20 cellular contexts compared by ENCODE assay signal in the genomic region with DNA sequence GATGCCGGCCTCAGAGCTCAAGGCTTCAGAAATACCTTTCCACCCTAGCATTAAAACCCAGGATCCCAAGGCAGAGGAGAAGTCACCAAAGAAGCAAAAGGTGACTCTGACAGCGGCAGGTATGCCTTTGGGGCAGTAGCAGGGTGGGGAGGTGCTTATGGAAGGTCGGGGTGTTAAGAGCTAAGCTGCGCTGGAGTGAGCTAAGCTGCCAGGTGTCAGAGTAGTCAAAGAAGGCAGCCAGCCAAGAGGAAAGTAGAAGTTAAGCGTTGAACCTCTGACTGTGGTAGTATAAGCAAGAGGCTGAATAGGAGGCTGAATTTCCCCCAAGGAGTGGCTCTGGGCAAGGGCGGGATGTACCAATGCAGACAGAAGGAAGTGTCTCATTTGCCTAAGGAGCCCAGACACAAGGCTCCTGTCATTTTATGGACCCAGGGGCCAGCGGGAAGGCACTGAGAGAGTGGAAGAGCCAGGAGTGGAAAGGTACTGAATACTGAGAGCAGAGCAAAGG. TPM values are rescaled to one million over a fixed set of nuclear protein-coding genes. Genes with fewer than 3 reads are reported as not detected.
A peak's percentile ranks its signal among the peaks of the same experiment; 100 is the strongest.
DNase-seq lines count a peak whose midpoint lies in the region; ATAC-seq and TF ChIP-seq lines count a peak whose summit lies in the region.
"Had no signal": no experiment of that assay in that cellular context is flagged by ENCODE, and none has a peak within 500 bp of the region (broad histone marks: within the 10 kb centered on the region; RNA-seq: fewer than 3 reads in every experiment).

No MANE protein-coding gene starts in this region.

- H3K4me3 ChIP-seq in GM23338, result no peak overlapping the region
- H3K4me3 ChIP-seq: A549, GM23248 had no signal

- no peak overlapping the region for H2AFZ ChIP-seq in GM23338
- H2AFZ ChIP-seq: GM23248 had no signal

- no peaks in the 10 kb centered on the region for H3K79me2 ChIP-seq in GM23338 (replicated peaks; ENCODE audit: insufficient read depth)

- DNase-seq in NCI-H2196 (lab: John Stamatoyannopoulos, UW; ENCODE audit: unreplicated experiment), result peak; percentile 22
- DNase-seq in NCI-H2196 treated with DMSO at 0.1 percent for 48 hours (lab: John Stamatoyannopoulos, UW; ENCODE audit: unreplicated experiment), result no peak
- DNase-seq in RPMI8226, result peak; percentile 54
- no peak for DNase-seq in foreskin keratinocyte
- no peak for DNase-seq in GM23338 (ENCODE audit: low spot score)
- no peak for DNase-seq in left cardiac atrium
- DNase-seq: GM23248, HCEC 1CT, KBM-7, MM.1S, NCI-H1048, NCI-H146, NCI-H2029, NCI-H345, NCI-H774, Right ventricle myocardium superior had no signal

- ATAC-seq in foreskin keratinocyte (peak; percentile 15), GM23338 (no peak), left cardiac atrium (no peak), HG02759 (IDR thresholded peaks at IDR 0.05; ENCODE audit: unreplicated experiment) (no peak)

- H3K36me3 ChIP-seq in GM23338 (ENCODE audit: insufficient read depth), result no peaks in the 10 kb centered on the region

- TF ChIP-seq CTCF in foreskin keratinocyte (conservative IDR thresholded peaks at IDR 0.05) (no peak), GM23338 (conservative IDR thresholded peaks at IDR 0.05; ENCODE audit: low read depth in 2 of 2) (no peak)

- no peaks in the 10 kb centered on the region for H3K9me3 Mint-ChIP-seq in GM23338

- no peaks in the 10 kb centered on the region for H4K20me1 ChIP-seq in GM23338 (replicated peaks; ENCODE audit: insufficient read depth)

- peaks cover 27% of the 10 kb centered on the region for H3K27me3 ChIP-seq in foreskin keratinocyte
- H3K27me3 ChIP-seq in GM23338 (ENCODE audit: insufficient read depth), result no peaks in the 10 kb centered on the region

- peaks cover 5% of the 10 kb centered on the region; the same call in 2 of the 3 replicates for H3K4me1 Mint-ChIP-seq in GM23338
- H3K4me1 Mint-ChIP-seq: B cell, CD14-positive monocyte had no signal

- no peaks in the 10 kb centered on the region for H3K36me3 Mint-ChIP-seq in GM23338 (ENCODE audit: low read depth)
- H3K36me3 Mint-ChIP-seq: CD14-positive monocyte had no signal

- 0 out of 2 replicates have a peak, but pooled peaks cover 4% of the 10 kb centered on the region for H3K9me2 ChIP-seq in GM23338 (ENCODE audit: insufficient read depth)

- H3K4me1 ChIP-seq in foreskin keratinocyte (no peaks in the 10 kb centered on the region), GM23338 (ENCODE audit: insufficient read depth) (0 out of 2 replicates have a peak, but pooled peaks cover 3% of the 10 kb centered on the region)
- H3K4me1 ChIP-seq: A549 had no signal

- H3K4me3 Mint-ChIP-seq in GM23338, result no peak overlapping the region
- H3K4me3 Mint-ChIP-seq: B cell, CD14-positive monocyte had no signal

- no peak overlapping the region for H3K27ac Mint-ChIP-seq in GM23338
- H3K27ac Mint-ChIP-seq: B cell, CD14-positive monocyte had no signal

- H3K27ac ChIP-seq in foreskin keratinocyte (no peak overlapping the region), GM23338 (ENCODE audit: low read depth) (no peak overlapping the region)
- H3K27ac ChIP-seq: A549, GM23248 had no signal

- H3K27me3 Mint-ChIP-seq in GM23338 (ENCODE audit: insufficient read depth, low read depth, poor library complexity), result no peaks in the 10 kb centered on the region
- H3K27me3 Mint-ChIP-seq: B cell had no signal

- H3K4me2 ChIP-seq in GM23338, result no peak overlapping the region
- H3K4me2 ChIP-seq: A549 had no signal

- intact Hi-C loops in left cardiac atrium (cut with DNase I), result no loop called here

- no peaks in the 10 kb centered on the region for H3F3A ChIP-seq in GM23338 (replicated peaks; ENCODE audit: low read depth)

TF ChIP-seq in GM23338, 12 proteins besides CTCF, POLR2A, EP300 and RAD21:
- TF ChIP-seq, protein P1, sequence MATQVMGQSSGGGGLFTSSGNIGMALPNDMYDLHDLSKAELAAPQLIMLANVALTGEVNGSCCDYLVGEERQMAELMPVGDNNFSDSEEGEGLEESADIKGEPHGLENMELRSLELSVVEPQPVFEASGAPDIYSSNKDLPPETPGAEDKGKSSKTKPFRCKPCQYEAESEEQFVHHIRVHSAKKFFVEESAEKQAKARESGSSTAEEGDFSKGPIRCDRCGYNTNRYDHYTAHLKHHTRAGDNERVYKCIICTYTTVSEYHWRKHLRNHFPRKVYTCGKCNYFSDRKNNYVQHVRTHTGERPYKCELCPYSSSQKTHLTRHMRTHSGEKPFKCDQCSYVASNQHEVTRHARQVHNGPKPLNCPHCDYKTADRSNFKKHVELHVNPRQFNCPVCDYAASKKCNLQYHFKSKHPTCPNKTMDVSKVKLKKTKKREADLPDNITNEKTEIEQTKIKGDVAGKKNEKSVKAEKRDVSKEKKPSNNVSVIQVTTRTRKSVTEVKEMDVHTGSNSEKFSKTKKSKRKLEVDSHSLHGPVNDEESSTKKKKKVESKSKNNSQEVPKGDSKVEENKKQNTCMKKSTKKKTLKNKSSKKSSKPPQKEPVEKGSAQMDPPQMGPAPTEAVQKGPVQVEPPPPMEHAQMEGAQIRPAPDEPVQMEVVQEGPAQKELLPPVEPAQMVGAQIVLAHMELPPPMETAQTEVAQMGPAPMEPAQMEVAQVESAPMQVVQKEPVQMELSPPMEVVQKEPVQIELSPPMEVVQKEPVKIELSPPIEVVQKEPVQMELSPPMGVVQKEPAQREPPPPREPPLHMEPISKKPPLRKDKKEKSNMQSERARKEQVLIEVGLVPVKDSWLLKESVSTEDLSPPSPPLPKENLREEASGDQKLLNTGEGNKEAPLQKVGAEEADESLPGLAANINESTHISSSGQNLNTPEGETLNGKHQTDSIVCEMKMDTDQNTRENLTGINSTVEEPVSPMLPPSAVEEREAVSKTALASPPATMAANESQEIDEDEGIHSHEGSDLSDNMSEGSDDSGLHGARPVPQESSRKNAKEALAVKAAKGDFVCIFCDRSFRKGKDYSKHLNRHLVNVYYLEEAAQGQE (IDR thresholded peaks at IDR 0.05; ENCODE audit: unreplicated experiment), result no peak

RNA-seq across cellular contexts. Expression of a gene that starts 29.2 kb away (rescaled TPM):
- total RNA-seq in foreskin keratinocyte (51.0 and 53.6 TPM in 2 replicates), left cardiac atrium (10 to 100 TPM; 21.4 to 27.1 TPM)
- polyA plus RNA-seq in foreskin keratinocyte (57.6 and 58.6 TPM in 2 replicates), GM23338 (2016; fragmentation: Nextera tagmentation; extraction: Ambion mirVana) (16.9 and 17.3 TPM in 2 replicates)
- total RNA-seq in GM23338 (2014; rRNA removed; shearing (Covaris generic)), result 11.3 and 15.0 TPM in 2 replicates

RNA-seq across cellular contexts. Expression of a gene that starts 52.5 kb away (rescaled TPM):
- total RNA-seq in foreskin keratinocyte, result 23.2 and 26.5 TPM in 2 replicates
- polyA plus RNA-seq in foreskin keratinocyte, result 9.4 and 14.0 TPM in 2 replicates
- total RNA-seq in GM23338 (2014; rRNA removed; shearing (Covaris generic)), result 75.2 and 84.5 TPM in 2 replicates
- polyA plus RNA-seq in GM23338 (2016; fragmentation: Nextera tagmentation; extraction: Ambion mirVana), result 112 and 119 TPM in 2 replicates
- total RNA-seq in left cardiac atrium, result 1 to 10 TPM; 1.1 to 2.8 TPM

RNA-seq across cellular contexts. Expression of a gene that starts 57.6 kb away (rescaled TPM):
- 1.2 and 1.7 TPM in 2 replicates for total RNA-seq in foreskin keratinocyte
- polyA plus RNA-seq in foreskin keratinocyte, result 0.35 and 0.42 TPM in 2 replicates
- total RNA-seq in GM23338 (2014; rRNA removed; shearing (Covaris generic)), result 1.9 and 3.2 TPM in 2 replicates
- 1.3 and 1.4 TPM in 2 replicates for polyA plus RNA-seq in GM23338 (2016; fragmentation: Nextera tagmentation; extraction: Ambion mirVana)
- total RNA-seq in left cardiac atrium, result 1 to 10 TPM; 5.2 to 5.9 TPM
- polyA plus RNA-seq: CD14-positive monocyte had no signal

RNA-seq across cellular contexts. Expression of a gene that starts 57.7 kb away (rescaled TPM):
- 129 TPM in 2 replicates for total RNA-seq in foreskin keratinocyte
- 129 and 134 TPM in 2 replicates for polyA plus RNA-seq in foreskin keratinocyte
- 17.8 and 35.4 TPM in 2 replicates for total RNA-seq in GM23338 (2014; rRNA removed; shearing (Covaris generic))
- polyA plus RNA-seq in GM23338 (2016; fragmentation: Nextera tagmentation; extraction: Ambion mirVana), result 71.0 and 79.8 TPM in 2 replicates
- 100 to 1,000 TPM; 201 to 225 TPM for total RNA-seq in left cardiac atrium

Comparison
In these comparisons a context has a peak if more than half of its experiments do, and no peak if none do; other contexts are left out.
1. DNase-seq: peak in NCI-H2196 (single experiment) and RPMI8226 (single experiment); none in NCI-H2196 treated with DMSO at 0.1 percent for 48 hours (single experiment), foreskin keratinocyte (0 of 2), GM23338 (single experiment) and left cardiac atrium (single experiment).